ENCODE assay signal across 8 cellular contexts in the genomic region with DNA sequence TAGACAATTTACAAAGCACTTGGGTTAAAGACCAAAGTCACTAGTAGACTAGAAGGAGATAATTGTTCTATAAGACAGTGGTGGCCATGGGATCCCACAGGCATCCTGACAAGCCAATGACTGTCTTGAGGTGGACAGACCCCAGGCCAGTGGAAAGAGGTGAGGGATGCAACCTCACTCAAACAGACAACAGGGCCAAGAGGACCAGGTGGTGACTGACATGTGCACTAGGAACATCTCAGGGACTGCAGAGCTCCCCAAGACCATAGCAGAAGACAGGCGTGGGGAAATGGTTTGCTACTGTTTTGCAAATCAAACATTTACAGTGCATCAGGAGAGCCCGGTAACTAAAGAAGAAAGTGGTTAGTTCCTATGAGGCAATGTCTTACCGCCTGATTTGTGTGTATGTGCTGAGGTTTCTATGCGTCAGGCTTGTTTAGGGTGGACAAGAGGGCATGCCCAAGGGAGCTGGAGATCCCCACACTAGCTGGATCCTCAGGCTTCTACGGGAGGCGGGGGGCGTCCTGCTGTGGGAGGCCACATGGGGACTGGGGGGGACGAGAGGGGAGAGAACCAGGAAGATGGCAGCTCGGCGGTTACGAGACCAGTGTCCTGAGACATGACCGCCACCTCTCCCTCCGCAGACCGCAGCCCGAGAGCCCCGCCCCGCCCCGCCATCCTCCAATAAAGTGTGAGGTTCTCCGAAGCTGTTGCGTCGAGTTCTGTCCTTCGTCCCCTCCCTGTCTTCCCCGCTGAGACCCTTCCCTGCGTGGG. TPM values are rescaled to one million over a fixed set of nuclear protein-coding genes. Genes with fewer than 3 reads are reported as not detected.
DNase-seq lines count a peak whose midpoint lies in the region; ATAC-seq and TF ChIP-seq lines count a peak whose summit lies in the region.

No MANE protein-coding gene starts in this region.

- peak; percentile 50 for ATAC-seq in GM19023 (IDR thresholded peaks at IDR 0.05; ENCODE audit: unreplicated experiment)
- ATAC-seq in HG03139 (IDR thresholded peaks at IDR 0.05; ENCODE audit: unreplicated experiment), result peak; percentile 39
- peak; percentile 60 to 62 for ATAC-seq in activated T-cell treated with anti-CD3 and anti-CD28 coated beads, Interleukin-2, amount 50 U/mL, for 72 hours (replicated peaks in 1 of 2)
- peak; percentile 79 for ATAC-seq in upper lobe of right lung

- H3K27me3 Mint-ChIP-seq in activated T-cell treated with anti-CD3 and anti-CD28 coated beads, Interleukin-2, amount 50 U/mL, for 72 hours (ENCODE audit: low read depth), result no peaks in the 10 kb centered on the region
- peaks cover 5% of the 10 kb centered on the region for H3K27me3 Mint-ChIP-seq in neural crest cell (ENCODE audit: low read depth)

- peaks cover 19 to 30% of the 10 kb centered on the region in 2 donors for H3K36me3 Mint-ChIP-seq in activated T-cell treated with anti-CD3 and anti-CD28 coated beads, Interleukin-2, amount 50 U/mL, for 72 hours (ENCODE audit: insufficient read depth in 2 of 2)
- peaks cover 20% of the 10 kb centered on the region for H3K36me3 Mint-ChIP-seq in neural crest cell (ENCODE audit: low read depth)

- peak overlapping the region; percentile 91 to 95 for H3K4me3 Mint-ChIP-seq in activated T-cell treated with anti-CD3 and anti-CD28 coated beads, Interleukin-2, amount 50 U/mL, for 72 hours
- H3K4me3 Mint-ChIP-seq in neural crest cell, result peak overlapping the region; percentile 91

- peak overlapping the region; percentile 98 for H3K4me2 ChIP-seq in BLaER1

- DNase-seq in NOMO-1 treated with dmso at 0.1 percent for 144 hours (lab: John Stamatoyannopoulos, UW; ENCODE audit: unreplicated experiment), result peak; percentile 78
- DNase-seq in activated T-cell treated with anti-CD3 and anti-CD28 coated beads, Interleukin-2, amount 50 U/mL, for 72 hours, result peak; percentile 73 to 85
- peak; percentile 86 for DNase-seq in fibroblast of peridontal ligament (ENCODE audit: extremely low read depth)
- no peak for DNase-seq in neural crest cell (ENCODE audit: low read depth, low spot score)
- DNase-seq in upper lobe of right lung, result no peak

- H3K9me3 Mint-ChIP-seq in activated T-cell treated with anti-CD3 and anti-CD28 coated beads, Interleukin-2, amount 50 U/mL, for 72 hours, result no peaks in the 10 kb centered on the region
- H3K9me3 Mint-ChIP-seq in neural crest cell, result no peaks in the 10 kb centered on the region

- intact Hi-C loops in upper lobe of right lung (cut with DNase I), result no loop called here

- H3K36me3 ChIP-seq in BLaER1 (peaks cover 48% of the 10 kb centered on the region), upper lobe of right lung (peaks cover 31% of the 10 kb centered on the region)

- H3K27ac ChIP-seq in BLaER1, result peak overlapping the region; percentile 91
- H3K27ac ChIP-seq in upper lobe of right lung, result peak overlapping the region; percentile 90

- peak overlapping the region; percentile 98 for H3K4me3 ChIP-seq in BLaER1
- peak overlapping the region; percentile 90 for H3K4me3 ChIP-seq in upper lobe of right lung

- H3K27ac Mint-ChIP-seq in activated T-cell treated with anti-CD3 and anti-CD28 coated beads, Interleukin-2, amount 50 U/mL, for 72 hours, result peak overlapping the region; percentile 80
- H3K27ac Mint-ChIP-seq in neural crest cell (ENCODE audit: unreplicated experiment), result peak overlapping the region; percentile 78

- peak overlapping the region; percentile 83 for H3K9ac ChIP-seq in BLaER1

- peaks cover 29% of the 10 kb centered on the region for H4K20me1 ChIP-seq in BLaER1

- H3K4me1 ChIP-seq in BLaER1, result peaks cover 24% of the 10 kb centered on the region
- peaks cover 15% of the 10 kb centered on the region for H3K4me1 ChIP-seq in upper lobe of right lung

- peaks cover 56% of the 10 kb centered on the region for H3K4me1 Mint-ChIP-seq in activated T-cell treated with anti-CD3 and anti-CD28 coated beads, Interleukin-2, amount 50 U/mL, for 72 hours (ENCODE audit: low read depth)
- peaks cover 20% of the 10 kb centered on the region for H3K4me1 Mint-ChIP-seq in neural crest cell

- H3K9me3 ChIP-seq in BLaER1, result no peaks in the 10 kb centered on the region
- H3K9me3 ChIP-seq in upper lobe of right lung, result no peaks in the 10 kb centered on the region

- no peak for TF ChIP-seq CTCF in neural crest cell (conservative IDR thresholded peaks at IDR 0.05)
- TF ChIP-seq CTCF in upper lobe of right lung (IDR thresholded peaks at IDR 0.05), result no peak

- H3K27me3 ChIP-seq in BLaER1 (no peaks in the 10 kb centered on the region), upper lobe of right lung (no peaks in the 10 kb centered on the region)

RNA-seq across cellular contexts. Expression of a gene that starts 0.6 kb away (rescaled TPM):
- 100 to 1,000 TPM; 100 to 155 TPM for total RNA-seq in activated T-cell treated with anti-CD3 and anti-CD28 coated beads, Interleukin-2, amount 50 U/mL, for 72 hours
- total RNA-seq in neural crest cell (77.9 and 80.7 TPM in 2 replicates), upper lobe of right lung (32.0 TPM)

RNA-seq across cellular contexts. Expression of a gene that starts 1.8 kb away (rescaled TPM):
- total RNA-seq in activated T-cell treated with anti-CD3 and anti-CD28 coated beads, Interleukin-2, amount 50 U/mL, for 72 hours, result 10 to 100 TPM in 1 of 2 donors, 1 to 10 TPM in 1; 5.5 to 87.1 TPM
- 1.3 and 2.4 TPM in 2 replicates for total RNA-seq in neural crest cell
- not detected for total RNA-seq in upper lobe of right lung

RNA-seq across cellular contexts. Expression of a gene that starts 26.2 kb away (rescaled TPM):
- total RNA-seq in activated T-cell treated with anti-CD3 and anti-CD28 coated beads, Interleukin-2, amount 50 U/mL, for 72 hours, result 1 to 10 TPM; 1.2 to 1.8 TPM
- total RNA-seq in neural crest cell (not detected in 2 replicates), upper lobe of right lung (not detected)

RNA-seq across cellular contexts. Expression of a gene that starts 39.3 kb away (rescaled TPM):
- total RNA-seq in activated T-cell treated with anti-CD3 and anti-CD28 coated beads, Interleukin-2, amount 50 U/mL, for 72 hours, result not detected
- not detected in 2 replicates for total RNA-seq in neural crest cell
- total RNA-seq in upper lobe of right lung, result not detected

Comparison
In these comparisons a context has a peak if more than half of its experiments do, and no peak if none do; other contexts are left out.
1. DNase-seq: peak in NOMO-1 treated with dmso at 0.1 percent for 144 hours (single experiment), activated T-cell treated with anti-CD3 and anti-CD28 coated beads, Interleukin-2, amount 50 U/mL, for 72 hours (2 of 2) and fibroblast of peridontal ligament (single experiment); none in neural crest cell (single experiment) and upper lobe of right lung (single experiment).
2. Peak in every context shown above with its lines, with median percentiles within 50 percentile points of each other: ATAC-seq.